In genomic region chr19:15015946-15016542, GRCh38 we compare ENCODE assay signal across 13 cellular contexts. TPM values are rescaled to one million over a fixed set of nuclear protein-coding genes. Genes with fewer than 3 reads are reported as not detected.
A peak's percentile ranks its signal among the peaks of the same experiment; 100 is the strongest.
DNase-seq lines count a peak whose midpoint lies in the region; ATAC-seq and TF ChIP-seq lines count a peak whose summit lies in the region.
"Had no signal": no experiment of that assay in that cellular context is flagged by ENCODE, and none has a peak within 500 bp of the region (broad histone marks: within the 10 kb centered on the region; RNA-seq: fewer than 3 reads in every experiment).

No MANE protein-coding gene starts in this region.

- H2BK120ac ChIP-seq in H9 (ENCODE audit: low read depth, low read length, poor library complexity, severe bottlenecking), result no peak overlapping the region

- no peak for ATAC-seq in GM19324 (IDR thresholded peaks at IDR 0.05; ENCODE audit: low FRiP score, unreplicated experiment)
- no peak for ATAC-seq in psoas muscle
- ATAC-seq in GM18519 (IDR thresholded peaks at IDR 0.05; ENCODE audit: low FRiP score, unreplicated experiment), result no peak

- no peaks in the 10 kb centered on the region for H3K79me2 ChIP-seq in H9 (ENCODE audit: insufficient read depth, low read length)

- H3K4me1 ChIP-seq in H9 (ENCODE audit: insufficient read depth, low read length) (no peaks in the 10 kb centered on the region), psoas muscle (no peaks in the 10 kb centered on the region)

- peaks cover 0 to 74% of the 10 kb centered on the region in 2 experiments; a peak in 3 of 5 replicates for H3K9me3 Mint-ChIP-seq in H9

- WGBS in H9 (ENCODE audit: extremely low coverage, insufficient read length, low lambda C conversion rate), result no CpG with 5 or more reads among the region's 18 CpGs
- 29 to 35% (median 34%) methylated on average over 18 of the region's 18 CpGs for WGBS in psoas muscle, 3 donors

- no peaks in the 10 kb centered on the region for H3K4me1 Mint-ChIP-seq in H9

- H2BK20ac ChIP-seq in H9 (ENCODE audit: low read depth, low read length, poor library complexity, severe bottlenecking), result no peak overlapping the region

- H3K36me3 Mint-ChIP-seq in H9 (ENCODE audit: insufficient read depth in 1 of 3, low read depth in 3 of 3), result peaks cover 0 to 12% (median 0%) of the 10 kb centered on the region in 3 experiments; a peak in 2 of 7 replicates

- H3K79me1 ChIP-seq in H9 (ENCODE audit: insufficient read depth, low read depth, low read length, poor library complexity, severe bottlenecking), result no peaks in the 10 kb centered on the region

- H3K27me3 Mint-ChIP-seq in H9 (ENCODE audit: low read depth), result peaks cover 34% of the 10 kb centered on the region

- intact Hi-C loops in psoas muscle (cut with DNase I), result no loop called here

- no peaks in the 10 kb centered on the region for H4K20me1 ChIP-seq in H9 (ENCODE audit: control insufficient read depth, insufficient read depth, insufficient read length)

- H2BK5ac ChIP-seq in H9 (ENCODE audit: insufficient read length, low read length), result no peak overlapping the region

- H2AFZ ChIP-seq in H9 (ENCODE audit: low read length), result no peak overlapping the region

- no peaks in the 10 kb centered on the region for H3K36me3 ChIP-seq in psoas muscle (ENCODE audit: insufficient read depth in 1 of 2, low read depth in 1 of 2)
- H3K36me3 ChIP-seq: upper lobe of left lung had no signal

- H2BK12ac ChIP-seq in H9 (ENCODE audit: insufficient read length, low read depth, low read length), result no peak overlapping the region

- no peak for TF ChIP-seq CTCF in H9 (conservative IDR thresholded peaks at IDR 0.05)
- TF ChIP-seq CTCF in psoas muscle (IDR thresholded peaks at IDR 0.05), result no peak

- no peak overlapping the region for H3K9ac ChIP-seq in H9 (ENCODE audit: extremely low read depth, insufficient read length, low read length)

- peaks cover 3% of the 10 kb centered on the region for H3K23me2 ChIP-seq in H9 (ENCODE audit: insufficient read length, low read depth, low read length, poor library complexity, severe bottlenecking)

- H3K27ac ChIP-seq in H9 (ENCODE audit: insufficient read length, low read depth, low read length), result no peak overlapping the region
- H3K27ac ChIP-seq in psoas muscle, result no peak overlapping the region
- H3K27ac ChIP-seq: upper lobe of left lung, VCaP had no signal

- H4K91ac ChIP-seq in H9 (ENCODE audit: insufficient read length, low read depth, low read length), result no peak overlapping the region

- H4K8ac ChIP-seq in H9 (replicated peaks; ENCODE audit: insufficient read length, low read depth, low read length), result no peak overlapping the region

- DNase-seq in COLO829 (ENCODE audit: low spot score) (peak; percentile 11), H9 (peak; percentile 51), SW480 (ENCODE audit: low spot score) (peak; percentile 10), iPS-NIHi11 (ENCODE audit: low spot score) (peak; percentile 38), psoas muscle (no peak), hippocampal formation (lab: John Stamatoyannopoulos, UW) (no peak)
- DNase-seq: activated naive CD4-positive, alpha-beta T cell treated with Interleukin-2 at 50 U/mL for 16 hours; NCI-H1105 had no signal

- no peak overlapping the region for H2BK15ac ChIP-seq in H9 (ENCODE audit: low read depth, low read length)

- H3K14ac ChIP-seq in H9 (ENCODE audit: insufficient read depth, low read length), result no peak overlapping the region

- no peak overlapping the region for H2AK5ac ChIP-seq in H9 (ENCODE audit: insufficient read length, low read length)

- H3K4ac ChIP-seq in H9 (ENCODE audit: low read depth, low read length), result no peak overlapping the region

- no peak overlapping the region for H3K18ac ChIP-seq in H9 (ENCODE audit: insufficient read length, low read depth, low read length)

- no peak overlapping the region for H3K4me3 ChIP-seq in psoas muscle
- H3K4me3 ChIP-seq: upper lobe of left lung had no signal

- H3K4me2 ChIP-seq in H9 (ENCODE audit: insufficient read depth, insufficient read length, low read length), result no peak overlapping the region

- no peak overlapping the region for H3K4me3 Mint-ChIP-seq in H9

- H3K27ac Mint-ChIP-seq in H9, result no peak overlapping the region

- H3K56ac ChIP-seq in H9 (ENCODE audit: insufficient read length, low read depth, low read length), result no peak overlapping the region

- no peak overlapping the region for H3T11ph ChIP-seq in H9 (ENCODE audit: low read length)

- no peaks in the 10 kb centered on the region for H3K27me3 ChIP-seq in H9 (ENCODE audit: insufficient read depth, low read length)
- peaks cover 0 to 4% (median 0%) of the 10 kb centered on the region in 3 donors for H3K27me3 ChIP-seq in psoas muscle (ENCODE audit: insufficient read depth in 3 of 3, low read length in 2 of 3)

- no peak overlapping the region for H4K5ac ChIP-seq in H9 (ENCODE audit: insufficient read length, low read depth, low read length)

- no peaks in the 10 kb centered on the region for H3K9me3 ChIP-seq in H9 (ENCODE audit: control insufficient read depth, low read depth, low read length)
- no peaks in the 10 kb centered on the region for H3K9me3 ChIP-seq in psoas muscle
- H3K9me3 ChIP-seq: upper lobe of left lung had no signal

- no peak overlapping the region for H3K23ac ChIP-seq in H9 (ENCODE audit: insufficient read length, low read depth, low read length)

RNA-seq across cellular contexts. Expression of gene CASP14, which starts 33.2 kb away (rescaled TPM):
- total RNA-seq in H9 (2021) (not detected in 2 replicates), psoas muscle (not detected)
- not detected for polyA plus RNA-seq in psoas muscle
- total RNA-seq: omental fat pad, upper lobe of left lung had no signal

RNA-seq across cellular contexts. Expression of gene SLC1A6, which starts 36.4 kb away (rescaled TPM):
- total RNA-seq in H9 (2021) (5.9 and 8.3 TPM in 2 replicates), psoas muscle (not detected)
- polyA plus RNA-seq in psoas muscle, result not detected
- total RNA-seq: omental fat pad, upper lobe of left lung had no signal

Comparison
In these comparisons a context has a peak if more than half of its experiments do, and no peak if none do; other contexts are left out.
1. DNase-seq: peak in COLO829 (single experiment), H9 (single experiment), SW480 (single experiment) and iPS-NIHi11 (single experiment); none in psoas muscle (0 of 2) and hippocampal formation (0 of 2).